In genomic region chr3:166685246-166685645, GRCh38 we compare ENCODE assay signal across 18 cellular contexts.
DNase-seq lines count a peak whose midpoint lies in the region; ATAC-seq and TF ChIP-seq lines count a peak whose summit lies in the region.
"Had no signal": no experiment of that assay in that cellular context is flagged by ENCODE, and none has a peak within 500 bp of the region (broad histone marks: within the 10 kb centered on the region; RNA-seq: fewer than 3 reads in every experiment).

No MANE protein-coding gene starts in this region.

- H3K23ac ChIP-seq in mesendoderm (ENCODE audit: low read length): no peak overlapping the region

- BruUV-seq in MCF 10A (replicated peaks; lab: Mats Ljungman, UMichigan): no TSS peak

- H2BK15ac ChIP-seq in mesendoderm (replicated peaks; ENCODE audit: low read depth): no peak overlapping the region

- H3K27me3 Mint-ChIP-seq in MCF 10A (ENCODE audit: insufficient read depth, unreplicated experiment): no peaks in the 10 kb centered on the region
- H3K27me3 Mint-ChIP-seq: T-helper 17 cell had no signal

- no peaks in the 10 kb centered on the region for H3K4me1 Mint-ChIP-seq in MCF 10A (ENCODE audit: insufficient read depth, unreplicated experiment)
- H3K4me1 Mint-ChIP-seq: T-helper 17 cell had no signal

- ATAC-seq in foreskin keratinocyte (no peak), SK-N-SH treated with all-trans-retinoic acid at 6 μM for 48 hours (no peak)
- ATAC-seq: A549, K562, T-helper 17 cell had no signal

- no peak overlapping the region for H3K56ac ChIP-seq in mesendoderm (ENCODE audit: low read length)

- H3K4me2 ChIP-seq in mesendoderm (ENCODE audit: low read length): no peak overlapping the region
- H3K4me2 ChIP-seq: A549 had no signal

- no peak overlapping the region for H3K4me3 Mint-ChIP-seq in MCF 10A (ENCODE audit: unreplicated experiment)
- H3K4me3 Mint-ChIP-seq: T-helper 17 cell had no signal

- no peak overlapping the region for H3K18ac ChIP-seq in mesendoderm (ENCODE audit: low read length)

- no peak overlapping the region for H2AK5ac ChIP-seq in mesendoderm (ENCODE audit: low read length)

- H3K9ac ChIP-seq in mesendoderm (ENCODE audit: low read length): no peak overlapping the region

- CTCF ChIA-PET in MCF 10A (lab: Yijun Ruan, JAX): interaction anchor here (0.6 to 1.7 kb wide), 14 partner anchors 10 to 1479 kb away, joined by 3 to 6 read pairs (median 4); no protein-coding TSS in a partner anchor

- H3K79me2 ChIP-seq in mesendoderm (ENCODE audit: control insufficient read depth, insufficient read depth, low read length): no peaks in the 10 kb centered on the region

- H3K27me3 ChIP-seq in foreskin keratinocyte (no peaks in the 10 kb centered on the region), mesendoderm (ENCODE audit: insufficient read depth, low read length, poor library complexity) (no peaks in the 10 kb centered on the region)
- H3K27me3 ChIP-seq: Peyer's patch had no signal

- DNase-seq in T47D (ENCODE audit: low read depth in 1 of 2, low spot score in 1 of 2) (peak; percentile 22 to 66), MCF 10A (ENCODE audit: unreplicated experiment) (no peak), NCI-H146 (lab: John Stamatoyannopoulos, UW) (peak; percentile 52), RPMI8226 (peak; percentile 13), foreskin keratinocyte (no peak), mesendoderm (no peak), dermis blood vessel endothelial cell (no peak)
- DNase-seq: C1 segment of cervical spinal cord, NCI-H1092, NCI-H187, NCI-H526 treated with DMSO at 0.1 percent for 48 hours, Peyer's patch, SIG-M5, T-helper 17 cell had no signal

- H3K27ac ChIP-seq in foreskin keratinocyte (no peak overlapping the region), mesendoderm (ENCODE audit: low read depth, low read length) (no peak overlapping the region)
- H3K27ac ChIP-seq: A549, Peyer's patch had no signal

- in situ Hi-C loops in T47D (cut with HindIII; ENCODE audit: low pct_unique_long_range_greater_than_20kb, low sequenced_read_pairs): no loop called here

- no peaks in the 10 kb centered on the region for H3K79me1 ChIP-seq in mesendoderm (ENCODE audit: low read length)

- no peak overlapping the region for H3K27ac Mint-ChIP-seq in MCF 10A (ENCODE audit: low read depth, unreplicated experiment)
- H3K27ac Mint-ChIP-seq: T-helper 17 cell had no signal

- H2BK5ac ChIP-seq in mesendoderm (ENCODE audit: low read length): no peak overlapping the region

- no peaks in the 10 kb centered on the region for H3K36me3 ChIP-seq in mesendoderm (ENCODE audit: control insufficient read depth, insufficient read depth, low read length)
- H3K36me3 ChIP-seq: HAP-1, Peyer's patch had no signal

- no CpG with 5 or more reads among the region's 1 CpG for WGBS in mesendoderm (ENCODE audit: extremely low coverage, insufficient coverage, low lambda C conversion rate)

- H4K5ac ChIP-seq in mesendoderm (ENCODE audit: low read length): no peak overlapping the region

- H4K8ac ChIP-seq in mesendoderm (ENCODE audit: low read depth, low read length): no peak overlapping the region

- POLR2A ChIA-PET in MCF 10A (lab: Yijun Ruan, JAX): interaction anchor here (0.6 kb wide), 1 partner anchor 433 kb away, joined by 3 read pairs; no protein-coding TSS in a partner anchor

- intact Hi-C loops in MCF 10A (cut with micrococcal nuclease): no loop called here

- TF ChIP-seq CTCF in MCF 10A (IDR thresholded peaks at IDR 0.05; ENCODE audit: unreplicated experiment) (no peak), foreskin keratinocyte (conservative IDR thresholded peaks at IDR 0.05) (peak; percentile 24)

- H3K36me3 Mint-ChIP-seq in MCF 10A (ENCODE audit: insufficient read depth, unreplicated experiment): no peaks in the 10 kb centered on the region

- H3K4me3 ChIP-seq in mesendoderm (ENCODE audit: low read length): no peak overlapping the region
- H3K4me3 ChIP-seq: A549, HAP-1, K562, Peyer's patch had no signal

- H2BK120ac ChIP-seq in mesendoderm (ENCODE audit: low read depth, low read length): no peak overlapping the region

- no peaks in the 10 kb centered on the region for H3K4me1 ChIP-seq in foreskin keratinocyte
- no peaks in the 10 kb centered on the region for H3K4me1 ChIP-seq in mesendoderm (ENCODE audit: control insufficient read depth, low read depth, low read length)
- H3K4me1 ChIP-seq: A549, HAP-1, Peyer's patch had no signal

- H3K4ac ChIP-seq in mesendoderm (ENCODE audit: low read depth, low read length): no peak overlapping the region

- H3K9me3 Mint-ChIP-seq in MCF 10A (ENCODE audit: unreplicated experiment): no peaks in the 10 kb centered on the region

TF ChIP-seq in SK-N-SH treated with all-trans-retinoic acid at 6 μM for 48 hours, 23 proteins besides CTCF, POLR2A, EP300 and RAD21:
- no peak for TF ChIP-seq ESRRG (CRISPR knock-in tag; IDR thresholded peaks at IDR 0.05)
- no peak for TF ChIP-seq ZFP3 (CRISPR knock-in tag; IDR thresholded peaks at IDR 0.05)
- no peak for TF ChIP-seq TOX (CRISPR knock-in tag; IDR thresholded peaks at IDR 0.05; ENCODE audit: borderline replicate concordance)
- no peak for TF ChIP-seq ISL1 (CRISPR knock-in tag; IDR thresholded peaks at IDR 0.05)
- TF ChIP-seq ZFP30 (CRISPR knock-in tag; IDR thresholded peaks at IDR 0.05): no peak
- TF ChIP-seq RARB (CRISPR knock-in tag; IDR thresholded peaks at IDR 0.05): no peak
- TF ChIP-seq ZNF565 (CRISPR knock-in tag; conservative IDR thresholded peaks at IDR 0.05; ENCODE audit: low read depth): no peak
- TF ChIP-seq ZC3H10 (CRISPR knock-in tag; IDR thresholded peaks at IDR 0.05): no peak
TF ChIP-seq in SK-N-SH treated with all-trans-retinoic acid at 6 μM for 48 hours: peak in this region for 0.

Comparison
In these comparisons a context has a peak if more than half of its experiments do, and no peak if none do; other contexts are left out.
1. DNase-seq: peak in T47D (2 of 2), NCI-H146 (single experiment) and RPMI8226 (single experiment); none in MCF 10A (single experiment), foreskin keratinocyte (0 of 2), mesendoderm (single experiment) and dermis blood vessel endothelial cell (single experiment).